Comparison of ENCODE assay signal across 11 cellular contexts in the genomic region with DNA sequence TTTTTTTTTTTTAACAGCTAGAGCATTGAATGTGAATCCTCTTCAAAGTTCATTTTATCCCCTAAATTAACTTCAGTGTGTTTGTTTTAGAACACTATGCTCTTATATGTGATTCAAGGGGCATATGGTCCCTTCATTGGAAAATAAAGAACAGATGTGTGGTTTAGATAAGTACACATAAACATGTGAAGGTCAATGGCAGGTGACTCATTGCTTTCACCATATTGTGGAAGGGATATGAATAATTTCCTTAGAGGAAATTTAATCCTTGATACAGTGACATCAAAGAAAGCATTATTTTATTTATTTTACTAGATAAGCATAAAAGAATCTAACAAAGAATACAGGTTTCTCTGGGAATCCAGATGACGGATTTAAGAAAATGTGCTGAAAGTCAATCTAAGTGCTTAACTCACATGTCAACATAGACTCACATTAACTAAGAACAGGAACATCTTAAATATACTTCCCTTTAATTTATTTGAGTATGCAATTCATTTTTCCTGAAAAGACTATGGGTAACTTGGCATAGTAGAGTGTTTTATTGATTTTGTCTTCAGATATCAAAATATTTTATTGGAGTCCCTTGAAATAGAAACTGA.
DNase-seq lines count a peak whose midpoint lies in the region; ATAC-seq, FAIRE-seq and TF ChIP-seq lines count a peak whose summit lies in the region.
"Had no signal": no experiment of that assay in that cellular context is flagged by ENCODE, and none has a peak within 500 bp of the region (broad histone marks: within the 10 kb centered on the region; RNA-seq: fewer than 3 reads in every experiment).

No MANE protein-coding gene starts in this region.

- DNase-seq in H4 (ENCODE audit: low spot score) (peak; percentile 66), NCI-H345 (lab: John Stamatoyannopoulos, UW) (peak; percentile 69), bronchial epithelial cell (ENCODE audit: low read depth) (peak; percentile 93), pulmonary artery endothelial cell (ENCODE audit: low read depth, low spot score) (peak; percentile 98), retina (no peak), SIG-M5 treated with dmso at 0.1 percent for 504 hours (lab: John Stamatoyannopoulos, UW; ENCODE audit: unreplicated experiment) (no peak)
- DNase-seq in activated CD4-positive, alpha-beta T cell treated with anti-CD3 and anti-CD28 coated beads for 1 hour: no peak
- DNase-seq: activated T-cell treated with anti-CD3 and anti-CD28 coated beads, Interleukin-2, amount 50 U/mL, for 24 hours; SIG-M5 had no signal

- no peaks in the 10 kb centered on the region for H3K27me3 ChIP-seq in bronchial epithelial cell (ENCODE audit: control insufficient read depth, insufficient read depth, low read length)

- TF ChIP-seq CTCF in bronchial epithelial cell (IDR thresholded peaks at IDR 0.05; ENCODE audit: insufficient read depth, low read length, severe bottlenecking): no peak

- no peak for FAIRE-seq in bronchial epithelial cell (lab: Jason Lieb, UNC)

- no peak for ATAC-seq in GM18511 (IDR thresholded peaks at IDR 0.05; ENCODE audit: unreplicated experiment)
- ATAC-seq: GM23338 had no signal

- H3K4me3 ChIP-seq in bronchial epithelial cell (ENCODE audit: low read depth, low read length): no peak overlapping the region
- H3K4me3 ChIP-seq: GM23338 had no signal

- H3K36me3 ChIP-seq in bronchial epithelial cell (ENCODE audit: control insufficient read depth, insufficient read depth, low read length): no peaks in the 10 kb centered on the region

Comparison
In these comparisons a context has a peak if more than half of its experiments do, and no peak if none do; other contexts are left out.
1. DNase-seq: peak in H4 (single experiment), NCI-H345 (single experiment), bronchial epithelial cell (single experiment) and pulmonary artery endothelial cell (single experiment); none in retina (single experiment), SIG-M5 treated with dmso at 0.1 percent for 504 hours (single experiment) and activated CD4-positive, alpha-beta T cell treated with anti-CD3 and anti-CD28 coated beads for 1 hour (single experiment).